ENCODE assay signal across 9 cellular contexts in genomic region chr3:169661567-169662214, GRCh38. TPM values are rescaled to one million over a fixed set of nuclear protein-coding genes. Genes with fewer than 3 reads are reported as not detected.
DNase-seq lines count a peak whose midpoint lies in the region; ATAC-seq, FAIRE-seq and TF ChIP-seq lines count a peak whose summit lies in the region.
"Had no signal": no experiment of that assay in that cellular context is flagged by ENCODE, and none has a peak within 500 bp of the region (broad histone marks: within the 10 kb centered on the region; RNA-seq: fewer than 3 reads in every experiment).

No MANE protein-coding gene starts in this region.

- H3K27me3 ChIP-seq in keratinocyte (ENCODE audit: control insufficient read depth, extremely low read depth, insufficient read depth, low read length): peaks cover 94% of the 10 kb centered on the region

- peak; percentile 15 for ATAC-seq in HG02763 (IDR thresholded peaks at IDR 0.05; ENCODE audit: unreplicated experiment)
- peak; percentile 29 for ATAC-seq in stimulated activated naive CD8-positive, alpha-beta T cell treated with anti-CD3 and anti-CD28 coated beads, Interleukin-15, Interleukin-2, amounts not matched to agents 100 U/mL and 50 U/mL, for 24 hours

- H3K36me3 ChIP-seq in keratinocyte (ENCODE audit: control insufficient read depth in 2 of 2, extremely low read depth in 1 of 2, insufficient read depth in 2 of 2, low read length in 2 of 2): no peaks in the 10 kb centered on the region

- FAIRE-seq in keratinocyte (lab: Jason Lieb, UNC): no peak
- FAIRE-seq: frontal cortex had no signal

- H3K4me3 Mint-ChIP-seq in activated CD4-positive, alpha-beta T cell treated with anti-CD3 and anti-CD28 coated beads, Interleukin-2, amount 10 ng/mL, durations not matched to agents 24 days and 14 days: peak overlapping the region; percentile 85

- H3K79me2 ChIP-seq in keratinocyte (ENCODE audit: control insufficient read depth, insufficient read depth, low read length): no peaks in the 10 kb centered on the region

- H3K4me3 ChIP-seq in keratinocyte (ENCODE audit: control insufficient read depth in 2 of 3, extremely low read depth in 1 of 3, insufficient read depth in 2 of 3, low read depth in 1 of 3, low read length in 3 of 3): peak overlapping the region; percentile 44 to 76 (median 67)

- H3K4me1 Mint-ChIP-seq in activated CD4-positive, alpha-beta T cell treated with anti-CD3 and anti-CD28 coated beads, Interleukin-2, amount 10 ng/mL, durations not matched to agents 24 days and 14 days: peaks cover 35% of the 10 kb centered on the region

- H3K9ac ChIP-seq in keratinocyte (ENCODE audit: control insufficient read depth, extremely low read depth, insufficient read depth, low read length): peak overlapping the region; percentile 15

- TF ChIP-seq CTCF in keratinocyte (optimal IDR thresholded peaks at IDR 0.05 in 1 of 3, IDR thresholded peaks at IDR 0.05 in 1 of 3, conservative IDR thresholded peaks at IDR 0.05 in 1 of 3; ENCODE audit: extremely low read depth in 1 of 3, insufficient read depth in 2 of 3, low read length in 3 of 3): no peak

- dilution Hi-C loops in keratinocyte (cut with MboI; ENCODE audit: extremely low pct_ligation_motif_present, low sequenced_read_pairs): no loop called here

- H3K27ac Mint-ChIP-seq in activated CD4-positive, alpha-beta T cell treated with anti-CD3 and anti-CD28 coated beads, Interleukin-2, amount 10 ng/mL, durations not matched to agents 24 days and 14 days: no peak overlapping the region

- in situ Hi-C loops in T47D (cut with HindIII; ENCODE audit: low pct_unique_long_range_greater_than_20kb, low sequenced_read_pairs): no loop called here

- peaks cover 84% of the 10 kb centered on the region for H3K27me3 Mint-ChIP-seq in activated CD4-positive, alpha-beta T cell treated with anti-CD3 and anti-CD28 coated beads, Interleukin-2, amount 10 ng/mL, durations not matched to agents 24 days and 14 days

- H3K4me1 ChIP-seq in keratinocyte (ENCODE audit: control insufficient read depth, extremely low read depth, insufficient read depth, low read length): peaks cover 12% of the 10 kb centered on the region

- peak; percentile 73 for DNase-seq in activated CD4-positive, alpha-beta T cell treated with anti-CD3 and anti-CD28 coated beads, Interleukin-2, amount 10 ng/mL, durations not matched to agents 24 days and 14 days
- no peak for DNase-seq in activated CD4-positive, alpha-beta T cell treated with anti-CD3 and anti-CD28 coated beads for 1 hour
- DNase-seq in NCI-H510A treated with DMSO at 0.1 percent for 48 hours (lab: John Stamatoyannopoulos, UW) (peak; percentile 72), T47D (ENCODE audit: low read depth in 1 of 2, low spot score in 1 of 2) (peak; percentile 79 to 91), keratinocyte (ENCODE audit: low read depth, low spot score) (no peak), SKM-1 treated with dmso at 0.1 percent for 144 hours (lab: John Stamatoyannopoulos, UW; ENCODE audit: unreplicated experiment) (no peak)
- DNase-seq in stimulated activated naive CD8-positive, alpha-beta T cell treated with anti-CD3 and anti-CD28 coated beads, Interleukin-15, Interleukin-2, amounts not matched to agents 100 U/mL and 50 U/mL, for 24 hours: peak; percentile 30

- peaks cover 2% of the 10 kb centered on the region for H3K9me1 ChIP-seq in keratinocyte (ENCODE audit: control insufficient read depth, extremely low read depth, insufficient read depth, low read length)

- H4K20me1 ChIP-seq in keratinocyte (ENCODE audit: control insufficient read depth, extremely low read depth, insufficient read depth, low read length): peaks cover 9% of the 10 kb centered on the region

- H2AFZ ChIP-seq in keratinocyte (ENCODE audit: control insufficient read depth, low read length): peak overlapping the region; percentile 63

- H3K36me3 Mint-ChIP-seq in activated CD4-positive, alpha-beta T cell treated with anti-CD3 and anti-CD28 coated beads, Interleukin-2, amount 10 ng/mL, durations not matched to agents 24 days and 14 days (ENCODE audit: low read depth): peaks cover 2% of the 10 kb centered on the region

- no peaks in the 10 kb centered on the region for H3K9me3 ChIP-seq in keratinocyte (ENCODE audit: control insufficient read depth, low read depth, low read length)

- H3K9me3 Mint-ChIP-seq in activated CD4-positive, alpha-beta T cell treated with anti-CD3 and anti-CD28 coated beads, Interleukin-2, amount 10 ng/mL, durations not matched to agents 24 days and 14 days: no peaks in the 10 kb centered on the region

- no peak overlapping the region for H3K27ac ChIP-seq in keratinocyte (ENCODE audit: control insufficient read depth, insufficient read depth, low read length)

- intact Hi-C loops in activated CD4-positive, alpha-beta T cell treated with anti-CD3 and anti-CD28 coated beads, Interleukin-2, amount 10 ng/mL, durations not matched to agents 24 days and 14 days (cut with micrococcal nuclease): loop anchor here (1.0 to 10.0 kb wide), 5 partner anchors 96 to 1927 kb away; partner anchors contain the start of genes PDCD10, SERPINI1 and SLC7A14

- peak overlapping the region; percentile 96 for H3K4me2 ChIP-seq in keratinocyte (ENCODE audit: control insufficient read depth, extremely low read depth, insufficient read depth, low read depth, low read length)

RNA-seq across cellular contexts. Expression of gene MECOM, which starts 1.8 kb away (rescaled TPM):
- total RNA-seq in activated CD4-positive, alpha-beta T cell treated with anti-CD3 and anti-CD28 coated beads, Interleukin-2, amount 10 ng/mL, durations not matched to agents 24 days and 14 days: not detected in 2 replicates
- 5.2 to 11.9 TPM (median 7.1 TPM) in 3 replicates for polyA plus RNA-seq in keratinocyte
- polyA plus RNA-seq in keratinocyte (2011; ENCODE audit: low read depth): 0.44 TPM
- polyA plus RNA-seq in keratinocyte (2011; cell fraction: cytosol; rRNA removed): 3.7 and 5.2 TPM in 2 replicates
- polyA plus RNA-seq in keratinocyte (2011; cell fraction: nucleus; rRNA removed): 7.5 and 8.6 TPM in 2 replicates
- 0.90 and 7.8 TPM in 2 replicates for polyA plus RNA-seq in keratinocyte (2012; ENCODE audit: low replicate concordance)
- polyA minus RNA-seq in keratinocyte: 11.1 to 19.9 TPM (median 15.2 TPM) in 3 replicates
- 6.7 TPM for polyA minus RNA-seq in keratinocyte (2011; cell fraction: cytosol; rRNA and poly(A)+ RNA removed)
- polyA minus RNA-seq in keratinocyte (2011; cell fraction: nucleus; rRNA and poly(A)+ RNA removed): 14.5 and 19.9 TPM in 2 replicates

Comparison
In these comparisons a context has a peak if more than half of its experiments do, and no peak if none do; other contexts are left out.
1. DNase-seq: peak in activated CD4-positive, alpha-beta T cell treated with anti-CD3 and anti-CD28 coated beads, Interleukin-2, amount 10 ng/mL, durations not matched to agents 24 days and 14 days (single experiment), NCI-H510A treated with DMSO at 0.1 percent for 48 hours (single experiment), T47D (2 of 2) and stimulated activated naive CD8-positive, alpha-beta T cell treated with anti-CD3 and anti-CD28 coated beads, Interleukin-15, Interleukin-2, amounts not matched to agents 100 U/mL and 50 U/mL, for 24 hours (single experiment); none in activated CD4-positive, alpha-beta T cell treated with anti-CD3 and anti-CD28 coated beads for 1 hour (single experiment), keratinocyte (single experiment) and SKM-1 treated with dmso at 0.1 percent for 144 hours (single experiment).